8 cellular contexts compared by ENCODE assay signal in genomic region chr3:12138044-12138443, GRCh38. TPM values are rescaled to one million over a fixed set of nuclear protein-coding genes. Genes with fewer than 3 reads are reported as not detected.
DNase-seq lines count a peak whose midpoint lies in the region; ATAC-seq and TF ChIP-seq lines count a peak whose summit lies in the region.

No MANE protein-coding gene starts in this region.

- no peak overlapping the region for H3K4me3 Mint-ChIP-seq in stimulated activated memory B cell treated with anti-CD40 and anti-IgM and Interleukin-4, amounts not matched to agents 10 μg/mL and 1 μg/mL and 100 μg/mL, for 72 hours

- H3K9me2 ChIP-seq in GM23248 (ENCODE audit: insufficient read depth): no peaks in the 10 kb centered on the region

- H3K9ac ChIP-seq in GM23248: no peak overlapping the region

- in situ Hi-C loops in GM23248 (cut with MboI): loop anchor here (5.0 kb wide), 1 partner anchor 339 kb away; no protein-coding TSS in a partner anchor

- no peaks in the 10 kb centered on the region for H4K20me1 ChIP-seq in GM23248 (ENCODE audit: insufficient read depth)

- 38% methylated on average over 1 of the region's 1 CpG for WGBS in GM23248 (ENCODE audit: low coverage in 1 of 2, low lambda C conversion rate in 2 of 2, missing lambda C conversion rate in 2 of 2), 2 experiments

- peaks cover 18% of the 10 kb centered on the region for H3K27me3 Mint-ChIP-seq in stimulated activated memory B cell treated with anti-CD40 and anti-IgM and Interleukin-4, amounts not matched to agents 10 μg/mL and 1 μg/mL and 100 μg/mL, for 72 hours

- no peaks in the 10 kb centered on the region for H3K4me1 Mint-ChIP-seq in stimulated activated memory B cell treated with anti-CD40 and anti-IgM and Interleukin-4, amounts not matched to agents 10 μg/mL and 1 μg/mL and 100 μg/mL, for 72 hours

- H3K4me1 ChIP-seq in GM23248 (ENCODE audit: insufficient read depth): no peaks in the 10 kb centered on the region
- H3K4me1 ChIP-seq in RWPE2 (ENCODE audit: insufficient read depth, poor library complexity, severe bottlenecking): no peaks in the 10 kb centered on the region

- no peaks in the 10 kb centered on the region for H3K9me3 ChIP-seq in GM23248 (ENCODE audit: low read depth)
- no peaks in the 10 kb centered on the region for H3K9me3 ChIP-seq in RWPE2 (ENCODE audit: severe bottlenecking)

- ATAC-seq in RWPE2 (ENCODE audit: low read depth) (no peak), HG03521 (IDR thresholded peaks at IDR 0.05; ENCODE audit: unreplicated experiment) (no peak), GM21367 (IDR thresholded peaks at IDR 0.05; ENCODE audit: unreplicated experiment) (no peak)
- ATAC-seq in stimulated activated memory B cell treated with anti-CD40 and anti-IgM and Interleukin-4, amounts not matched to agents 10 μg/mL and 1 μg/mL and 100 μg/mL, for 72 hours: peak; percentile 62

- H3K79me2 ChIP-seq in GM23248 (ENCODE audit: insufficient read depth): no peaks in the 10 kb centered on the region

- H2AFZ ChIP-seq in GM23248: no peak overlapping the region

- no peak overlapping the region for H3K4me2 ChIP-seq in GM23248 (ENCODE audit: unreplicated experiment)

- H3K4me3 ChIP-seq in AG09309 (ENCODE audit: control insufficient read depth, low read depth, low read length) (no peak overlapping the region), GM23248 (no peak overlapping the region), RWPE2 (ENCODE audit: severe bottlenecking) (no peak overlapping the region), fibroblast of the aortic adventitia (ENCODE audit: low read depth, low read length) (no peak overlapping the region)

- H3K36me3 Mint-ChIP-seq in stimulated activated memory B cell treated with anti-CD40 and anti-IgM and Interleukin-4, amounts not matched to agents 10 μg/mL and 1 μg/mL and 100 μg/mL, for 72 hours: no peaks in the 10 kb centered on the region

- H3K27ac ChIP-seq in GM23248 (no peak overlapping the region), RWPE2 (ENCODE audit: poor library complexity, severe bottlenecking) (no peak overlapping the region)

- H3K27ac Mint-ChIP-seq in stimulated activated memory B cell treated with anti-CD40 and anti-IgM and Interleukin-4, amounts not matched to agents 10 μg/mL and 1 μg/mL and 100 μg/mL, for 72 hours: no peak overlapping the region

- DNase-seq in AG09309 (ENCODE audit: low read depth): no peak
- peak; percentile 53 for DNase-seq in GM23248
- DNase-seq in RWPE2 (ENCODE audit: low spot score): no peak
- peak; percentile 54 for DNase-seq in fibroblast of the aortic adventitia (ENCODE audit: low read depth)
- no peak for DNase-seq in NCI-H187 treated with DMSO at 0.1 percent for 48 hours (lab: John Stamatoyannopoulos, UW)

- H3K27me3 ChIP-seq in GM23248 (replicated peaks; ENCODE audit: insufficient read depth): peaks cover 4% of the 10 kb centered on the region; the same call in 1 of the 2 replicates
- no peaks in the 10 kb centered on the region for H3K27me3 ChIP-seq in RWPE2 (ENCODE audit: insufficient read depth, poor library complexity, severe bottlenecking)

- TF ChIP-seq CTCF in AG09309 (IDR thresholded peaks at IDR 0.05; ENCODE audit: control insufficient read depth, insufficient read depth, low read depth, low read length, missing control alignments) (peak; percentile 55), RWPE2 (IDR thresholded peaks at IDR 0.05; ENCODE audit: poor library complexity, severe bottlenecking) (peak; percentile 65), fibroblast of the aortic adventitia (IDR thresholded peaks at IDR 0.05; ENCODE audit: insufficient read depth, low read length) (peak; percentile 50)

- no peaks in the 10 kb centered on the region for H3K9me3 Mint-ChIP-seq in stimulated activated memory B cell treated with anti-CD40 and anti-IgM and Interleukin-4, amounts not matched to agents 10 μg/mL and 1 μg/mL and 100 μg/mL, for 72 hours

- H3K36me3 ChIP-seq in GM23248 (ENCODE audit: low read depth) (no peaks in the 10 kb centered on the region), RWPE2 (ENCODE audit: low read depth) (no peaks in the 10 kb centered on the region)

- H3F3A ChIP-seq in GM23248 (ENCODE audit: insufficient read depth): no peaks in the 10 kb centered on the region

RNA-seq across cellular contexts. Expression of gene TIMP4, which starts 20.7 kb away (rescaled TPM):
- 0.54 TPM in 1 of 2 replicates, not detected in the other for total RNA-seq in GM23248 (2014; rRNA removed; shearing (Covaris generic))
- 0.27 TPM in 1 of 2 replicates, not detected in the other for polyA plus RNA-seq in GM23248 (2016; fragmentation: Nextera tagmentation; extraction: Ambion mirVana)
- total RNA-seq in fibroblast of the aortic adventitia (ENCODE audit: low replicate concordance): 4.3 and 12.3 TPM in 2 replicates

Comparison
In these comparisons a context has a peak if more than half of its experiments do, and no peak if none do; other contexts are left out.
1. DNase-seq: peak in GM23248 (single experiment) and fibroblast of the aortic adventitia (single experiment); none in AG09309 (single experiment), RWPE2 (single experiment) and NCI-H187 treated with DMSO at 0.1 percent for 48 hours (single experiment).
2. Peak in every context shown above with its lines, with median percentiles within 50 percentile points of each other: CTCF ChIP-seq.